In the genomic region with DNA sequence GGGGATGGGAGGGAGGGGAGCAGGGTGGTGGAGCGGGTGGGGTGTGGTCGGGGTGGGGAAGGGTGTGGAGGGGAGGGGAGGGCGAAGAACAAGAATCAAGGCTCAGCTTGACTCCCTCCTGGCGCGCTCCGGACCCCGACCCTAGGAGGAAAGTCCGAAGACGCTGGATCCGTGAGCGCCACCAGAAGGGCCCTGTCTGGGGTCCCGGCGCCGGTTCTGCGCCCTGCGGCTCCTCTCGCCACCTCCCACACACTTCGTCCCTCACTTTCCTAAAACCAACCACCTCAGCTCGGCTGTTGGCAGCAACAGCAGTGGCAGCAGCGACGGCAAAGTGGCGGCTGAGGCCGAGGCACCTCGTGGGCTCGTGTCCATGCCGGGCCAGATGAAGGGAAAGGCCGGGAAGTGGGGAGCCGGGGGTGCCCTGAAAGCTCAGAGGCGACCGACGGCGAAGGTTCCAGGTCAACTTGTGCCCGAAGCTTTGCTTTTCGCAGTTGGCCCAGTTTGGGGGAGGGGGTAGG, we compare ENCODE assay signal across 9 cellular contexts. TPM values are rescaled to one million over a fixed set of nuclear protein-coding genes. Genes with fewer than 3 reads are reported as not detected.
DNase-seq lines count a peak whose midpoint lies in the region; ATAC-seq and TF ChIP-seq lines count a peak whose summit lies in the region.
"Had no signal": no experiment of that assay in that cellular context is flagged by ENCODE, and none has a peak within 500 bp of the region (broad histone marks: within the 10 kb centered on the region; RNA-seq: fewer than 3 reads in every experiment).

No MANE protein-coding gene starts in this region.

- peaks cover 17% of the 10 kb centered on the region for H3K4me1 ChIP-seq in muscle layer of colon (ENCODE audit: insufficient read depth, low read length)

- H3K4me3 ChIP-seq in muscle layer of colon (ENCODE audit: low read depth in 1 of 2, low read length in 2 of 2) = peak overlapping the region; percentile 52 to 77

- H3K4me1 Mint-ChIP-seq in activated T-cell treated with anti-CD3 and anti-CD28 coated beads, Interleukin-2, amount 50 U/mL, for 24 hours (ENCODE audit: low read depth) = peaks cover 9% of the 10 kb centered on the region
- H3K4me1 Mint-ChIP-seq in chondrocyte (ENCODE audit: low read depth) (peaks cover 21% of the 10 kb centered on the region), type B pancreatic cell (ENCODE audit: unreplicated experiment) (peaks cover 11% of the 10 kb centered on the region)
- H3K4me1 Mint-ChIP-seq in activated T-helper 2 cell treated with anti-CD3 and anti-CD28 coated beads, Interferon-gamma antibody, Interleukin-2, Interleukin-4, amounts not matched to agents 10 μg/mL and 5 μg/mL and 100 μg/mL, durations not matched to agents 14 hours and 24 hours and 36 hours (ENCODE audit: low read depth) = no peaks in the 10 kb centered on the region

- H3K36me3 Mint-ChIP-seq in activated T-cell treated with anti-CD3 and anti-CD28 coated beads, Interleukin-2, amount 50 U/mL, for 24 hours (ENCODE audit: low read depth) = no peaks in the 10 kb centered on the region
- H3K36me3 Mint-ChIP-seq in chondrocyte (ENCODE audit: low read depth) = no peaks in the 10 kb centered on the region
- H3K36me3 Mint-ChIP-seq in type B pancreatic cell = no peaks in the 10 kb centered on the region
- H3K36me3 Mint-ChIP-seq in activated T-helper 2 cell treated with anti-CD3 and anti-CD28 coated beads, Interferon-gamma antibody, Interleukin-2, Interleukin-4, amounts not matched to agents 10 μg/mL and 5 μg/mL and 100 μg/mL, durations not matched to agents 14 hours and 24 hours and 36 hours (ENCODE audit: low read depth) = no peaks in the 10 kb centered on the region

- no peak overlapping the region for H3K9ac ChIP-seq in muscle layer of colon (ENCODE audit: low read length)

- ATAC-seq in HG03139 (IDR thresholded peaks at IDR 0.05; ENCODE audit: unreplicated experiment) = no peak
- ATAC-seq in GM18519 (IDR thresholded peaks at IDR 0.05; ENCODE audit: low FRiP score, unreplicated experiment) = no peak

- intact Hi-C loops in activated T-helper 2 cell treated with anti-CD3 and anti-CD28 coated beads, Interferon-gamma antibody, Interleukin-2, Interleukin-4, amounts not matched to agents 10 μg/mL and 5 μg/mL and 100 μg/mL, durations not matched to agents 14 hours and 24 hours and 36 hours (cut with micrococcal nuclease) = loop anchor here (10.0 kb wide), 1 partner anchor 804 kb away; a partner anchor contains a TSS

- no peaks in the 10 kb centered on the region for H3K36me3 ChIP-seq in muscle layer of colon (ENCODE audit: insufficient read depth, low read length)

- peaks cover 70% of the 10 kb centered on the region for H3K27me3 Mint-ChIP-seq in activated T-cell treated with anti-CD3 and anti-CD28 coated beads, Interleukin-2, amount 50 U/mL, for 24 hours
- H3K27me3 Mint-ChIP-seq in chondrocyte (ENCODE audit: low read depth) (peaks cover 51% of the 10 kb centered on the region), type B pancreatic cell (peaks cover 73% of the 10 kb centered on the region)
- peaks cover 54% of the 10 kb centered on the region for H3K27me3 Mint-ChIP-seq in activated T-helper 2 cell treated with anti-CD3 and anti-CD28 coated beads, Interferon-gamma antibody, Interleukin-2, Interleukin-4, amounts not matched to agents 10 μg/mL and 5 μg/mL and 100 μg/mL, durations not matched to agents 14 hours and 24 hours and 36 hours (ENCODE audit: low read depth)

- H3K27me3 ChIP-seq in muscle layer of colon (ENCODE audit: control insufficient read depth in 1 of 2, insufficient read depth in 2 of 2, low read length in 2 of 2) = peaks cover 5 to 31% of the 10 kb centered on the region in 2 donors

- DNase-seq in activated T-cell treated with anti-CD3 and anti-CD28 coated beads, Interleukin-2, amount 50 U/mL, for 24 hours = no peak
- DNase-seq in activated T-cell treated with anti-CD3 and anti-CD28 coated beads for 4 hours (no peak), chondrocyte (ENCODE audit: low spot score) (no peak), type B pancreatic cell (ENCODE audit: extremely low spot score, unreplicated experiment) (no peak)
- DNase-seq in activated T-helper 2 cell treated with anti-CD3 and anti-CD28 coated beads, Interferon-gamma antibody, Interleukin-2, Interleukin-4, amounts not matched to agents 10 μg/mL and 5 μg/mL and 100 μg/mL, durations not matched to agents 14 hours and 24 hours and 36 hours (ENCODE audit: low spot score) = no peak
- DNase-seq: activated CD8-positive, alpha-beta memory T cell treated with anti-CD3 and anti-CD28 coated beads, Interleukin-2, amount 50 U/mL, for 48 hours had no signal

- no peaks in the 10 kb centered on the region for H3K9me3 Mint-ChIP-seq in activated T-cell treated with anti-CD3 and anti-CD28 coated beads, Interleukin-2, amount 50 U/mL, for 24 hours
- H3K9me3 Mint-ChIP-seq in chondrocyte (ENCODE audit: low read depth) (no peaks in the 10 kb centered on the region), type B pancreatic cell (no peaks in the 10 kb centered on the region)
- H3K9me3 Mint-ChIP-seq in activated T-helper 2 cell treated with anti-CD3 and anti-CD28 coated beads, Interferon-gamma antibody, Interleukin-2, Interleukin-4, amounts not matched to agents 10 μg/mL and 5 μg/mL and 100 μg/mL, durations not matched to agents 14 hours and 24 hours and 36 hours = no peaks in the 10 kb centered on the region

- TF ChIP-seq CTCF in chondrocyte (IDR thresholded peaks at IDR 0.05) (no peak), type B pancreatic cell (conservative IDR thresholded peaks at IDR 0.05) (no peak)

- peak overlapping the region; percentile 49 for H3K4me3 Mint-ChIP-seq in activated T-cell treated with anti-CD3 and anti-CD28 coated beads, Interleukin-2, amount 50 U/mL, for 24 hours
- H3K4me3 Mint-ChIP-seq in chondrocyte (ENCODE audit: unreplicated experiment) (peak overlapping the region; percentile 66), type B pancreatic cell (peak overlapping the region; percentile 88)
- H3K4me3 Mint-ChIP-seq in activated T-helper 2 cell treated with anti-CD3 and anti-CD28 coated beads, Interferon-gamma antibody, Interleukin-2, Interleukin-4, amounts not matched to agents 10 μg/mL and 5 μg/mL and 100 μg/mL, durations not matched to agents 14 hours and 24 hours and 36 hours (ENCODE audit: low read depth) = no peak overlapping the region

- H3K27ac Mint-ChIP-seq in activated T-cell treated with anti-CD3 and anti-CD28 coated beads, Interleukin-2, amount 50 U/mL, for 24 hours = no peak overlapping the region
- H3K27ac Mint-ChIP-seq in chondrocyte (ENCODE audit: unreplicated experiment) (no peak overlapping the region), type B pancreatic cell (no peak overlapping the region)
- no peak overlapping the region for H3K27ac Mint-ChIP-seq in activated T-helper 2 cell treated with anti-CD3 and anti-CD28 coated beads, Interferon-gamma antibody, Interleukin-2, Interleukin-4, amounts not matched to agents 10 μg/mL and 5 μg/mL and 100 μg/mL, durations not matched to agents 14 hours and 24 hours and 36 hours

- no peak overlapping the region for H3K27ac ChIP-seq in muscle layer of colon (ENCODE audit: low read depth, low read length)

- no peaks in the 10 kb centered on the region for H3K9me3 ChIP-seq in muscle layer of colon (ENCODE audit: low read length)

RNA-seq across cellular contexts. Expression of a gene that starts 2.1 kb away (rescaled TPM):
- not detected in 3 replicates for total RNA-seq in chondrocyte
- 0.81 and 6.1 TPM in 2 replicates for total RNA-seq in type B pancreatic cell (ENCODE audit: low replicate concordance)
- not detected in 2 replicates for total RNA-seq in activated T-helper 2 cell treated with anti-CD3 and anti-CD28 coated beads, Interferon-gamma antibody, Interleukin-2, Interleukin-4, amounts not matched to agents 10 μg/mL and 5 μg/mL and 100 μg/mL, durations not matched to agents 14 hours and 24 hours and 36 hours
